ENCODE assay signal across 1 cellular context in the genomic region with DNA sequence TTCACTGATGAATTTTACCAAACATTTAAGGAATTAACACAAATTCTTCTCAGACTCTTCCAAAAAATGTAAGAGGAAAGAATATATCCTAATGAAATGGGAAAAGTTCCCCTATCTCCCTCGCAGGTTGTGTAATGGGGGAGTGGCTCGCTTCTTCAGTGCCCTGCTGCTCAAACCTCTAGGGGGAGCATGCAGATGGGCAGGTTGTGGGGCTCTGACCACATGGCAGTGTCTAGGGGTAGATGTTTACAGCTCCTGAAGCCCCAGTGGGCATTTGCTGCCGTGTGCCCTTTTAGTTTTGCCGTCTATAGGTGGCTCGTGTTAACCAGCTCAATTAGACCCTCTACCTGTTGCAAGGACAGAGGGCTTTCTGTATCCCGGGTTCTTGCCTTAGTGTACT.
A peak's percentile ranks its signal among the peaks of the same experiment; 100 is the strongest.
TF ChIP-seq lines count a peak whose summit lies in the region.

No MANE protein-coding gene starts in this region.

TF ChIP-seq in H1, 55 proteins besides CTCF, POLR2A, EP300 and RAD21:
- TF ChIP-seq CEBPB (IDR thresholded peaks at IDR 0.05; ENCODE audit: low read depth, low read length), result peak; percentile 72
- TF ChIP-seq, protein P1, sequence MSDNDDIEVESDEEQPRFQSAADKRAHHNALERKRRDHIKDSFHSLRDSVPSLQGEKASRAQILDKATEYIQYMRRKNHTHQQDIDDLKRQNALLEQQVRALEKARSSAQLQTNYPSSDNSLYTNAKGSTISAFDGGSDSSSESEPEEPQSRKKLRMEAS (IDR thresholded peaks at IDR 0.05), result peak; percentile 85
- TF ChIP-seq, protein P2, sequence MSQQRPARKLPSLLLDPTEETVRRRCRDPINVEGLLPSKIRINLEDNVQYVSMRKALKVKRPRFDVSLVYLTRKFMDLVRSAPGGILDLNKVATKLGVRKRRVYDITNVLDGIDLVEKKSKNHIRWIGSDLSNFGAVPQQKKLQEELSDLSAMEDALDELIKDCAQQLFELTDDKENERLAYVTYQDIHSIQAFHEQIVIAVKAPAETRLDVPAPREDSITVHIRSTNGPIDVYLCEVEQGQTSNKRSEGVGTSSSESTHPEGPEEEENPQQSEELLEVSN (IDR thresholded peaks at IDR 0.05), result peak; percentile 65; the same call in 1 of the 2 replicates
